In genomic region chr7:107213945-107214344, GRCh38 we compare ENCODE assay signal across 1 cellular context.
TF ChIP-seq lines count a peak whose summit lies in the region.

No MANE protein-coding gene starts in this region.

TF ChIP-seq in K562, 482 proteins besides CTCF, POLR2A, EP300 and RAD21:
- TF ChIP-seq ZNF280A (IDR thresholded peaks at IDR 0.05; ENCODE audit: low read depth, partially characterized antibody) (peak; percentile 31), KDM4B (IDR thresholded peaks at IDR 0.05; ENCODE audit: borderline replicate concordance in 2 of 2, low read depth in 1 of 2) (no peak), JUN (IDR thresholded peaks at IDR 0.05; ENCODE audit: borderline replicate concordance, low read depth, low read length) (no peak), JUN (CRISPR knock-in tag; IDR thresholded peaks at IDR 0.05; ENCODE audit: borderline replicate concordance) (no peak), XRCC3 (IDR thresholded peaks at IDR 0.05) (no peak), NR2C2 (CRISPR knock-in tag; IDR thresholded peaks at IDR 0.05) (no peak), NR2C2 (tag; IDR thresholded peaks at IDR 0.05) (no peak), HLTF (IDR thresholded peaks at IDR 0.05) (0 out of 2 replicates have a peak, but pooled peaks have one; percentile 73), TRIM24 (IDR thresholded peaks at IDR 0.05) (peak in 1 of 2 experiments; percentile 48; a peak in 1 of 4 replicates), TRIM28 (IDR thresholded peaks at IDR 0.05) (peak; percentile 58; the same call in 1 of the 2 replicates)
TF ChIP-seq in K562: peak in this region for 4.
